1 cellular context compared by ENCODE assay signal in the genomic region with DNA sequence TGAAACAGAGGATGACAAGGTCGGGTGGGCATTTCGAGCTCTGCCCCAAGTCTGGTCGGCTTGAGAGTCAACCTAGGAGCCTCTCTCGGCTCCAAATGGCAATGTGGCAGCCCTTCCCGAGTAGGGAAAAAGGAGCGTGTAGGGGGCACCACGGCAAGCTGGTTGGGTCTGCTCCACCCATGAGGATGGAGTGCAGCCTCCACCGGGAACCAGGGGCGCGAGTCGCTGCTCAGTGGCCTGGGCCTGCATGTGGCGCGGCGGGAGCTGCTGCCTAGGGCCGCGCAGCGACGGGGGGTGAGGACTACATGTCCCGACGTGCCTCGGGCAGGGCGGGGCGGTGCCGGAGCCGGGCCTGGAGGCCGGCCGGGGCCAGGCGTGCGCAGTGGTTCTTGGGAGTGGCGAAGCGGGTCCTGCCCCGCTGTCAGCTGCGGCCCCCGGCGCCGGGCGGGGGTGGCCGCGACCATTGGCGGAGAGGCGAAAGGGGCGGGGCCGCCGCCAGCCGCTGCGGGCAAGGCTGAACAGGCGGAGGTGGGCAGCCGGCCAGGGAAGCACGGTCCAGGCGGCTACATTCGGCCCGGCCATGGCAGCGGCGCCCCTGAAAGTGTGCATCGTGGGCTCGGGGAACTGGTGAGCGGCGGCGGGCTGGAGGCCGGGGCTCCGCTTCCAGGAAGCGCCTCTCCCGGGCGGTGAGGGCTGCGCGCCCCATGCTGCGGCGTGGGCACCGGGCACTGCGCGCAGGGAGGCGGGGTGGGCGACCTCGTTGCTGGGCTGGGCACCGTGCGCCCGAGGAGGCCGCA.
A peak's percentile ranks its signal among the peaks of the same experiment; 100 is the strongest.
TF ChIP-seq lines count a peak whose summit lies in the region.

Gene GPD1L, plus strand, starts transcription at position 489 of the 797 bp plus-strand sequence. Its CDS starts 92 bp downstream, at position 581.

TF ChIP-seq in HepG2, 621 proteins besides CTCF, POLR2A, EP300 and RAD21 (continued from another document and continues in another):
- TF ChIP-seq SIN3A (IDR thresholded peaks at IDR 0.05; ENCODE audit: borderline replicate concordance, low read depth, low read length): 0 out of 2 replicates have a peak, but pooled peaks have one; percentile 26
- TF ChIP-seq, protein P1, sequence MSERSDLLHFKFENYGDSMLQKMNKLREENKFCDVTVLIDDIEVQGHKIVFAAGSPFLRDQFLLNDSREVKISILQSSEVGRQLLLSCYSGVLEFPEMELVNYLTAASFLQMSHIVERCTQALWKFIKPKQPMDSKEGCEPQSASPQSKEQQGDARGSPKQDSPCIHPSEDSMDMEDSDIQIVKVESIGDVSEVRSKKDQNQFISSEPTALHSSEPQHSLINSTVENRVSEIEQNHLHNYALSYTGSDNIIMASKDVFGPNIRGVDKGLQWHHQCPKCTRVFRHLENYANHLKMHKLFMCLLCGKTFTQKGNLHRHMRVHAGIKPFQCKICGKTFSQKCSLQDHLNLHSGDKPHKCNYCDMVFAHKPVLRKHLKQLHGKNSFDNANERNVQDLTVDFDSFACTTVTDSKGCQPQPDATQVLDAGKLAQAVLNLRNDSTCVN (CRISPR knock-in tag; IDR thresholded peaks at IDR 0.05; ENCODE audit: borderline replicate concordance): no peak
- TF ChIP-seq ZBTB7A (CRISPR knock-in tag; IDR thresholded peaks at IDR 0.05): no peak
- 0 out of 2 replicates have a peak, but pooled peaks have one; percentile 18 for TF ChIP-seq ZNF749 (CRISPR knock-in tag; IDR thresholded peaks at IDR 0.05; ENCODE audit: borderline replicate concordance)
- TF ChIP-seq, protein P2, sequence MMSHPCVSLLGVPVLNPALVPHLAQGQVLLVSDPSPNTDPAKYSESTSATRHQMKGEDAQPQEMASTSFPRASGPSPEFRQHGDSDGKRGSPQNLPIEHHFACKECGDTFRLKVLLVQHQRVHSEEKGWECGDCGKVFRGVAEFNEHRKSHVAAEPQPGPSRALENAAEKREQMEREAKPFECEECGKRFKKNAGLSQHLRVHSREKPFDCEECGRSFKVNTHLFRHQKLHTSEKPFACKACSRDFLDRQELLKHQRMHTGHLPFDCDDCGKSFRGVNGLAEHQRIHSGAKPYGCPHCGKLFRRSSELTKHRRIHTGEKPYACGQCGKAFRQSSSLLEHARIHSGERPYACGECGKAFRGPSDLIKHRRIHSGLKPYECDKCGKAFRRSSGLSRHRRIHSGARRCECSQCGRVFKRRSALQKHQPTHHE (CRISPR knock-in tag; IDR thresholded peaks at IDR 0.05; ENCODE audit: borderline replicate concordance): 0 out of 2 replicates have a peak, but pooled peaks have one; percentile 48
- TF ChIP-seq CHD2 (IDR thresholded peaks at IDR 0.05; ENCODE audit: low read depth, low read length): no peak
- TF ChIP-seq JUNB (CRISPR knock-in tag; IDR thresholded peaks at IDR 0.05; ENCODE audit: borderline replicate concordance): no peak
- peak; percentile 18; the same call in 1 of the 2 replicates for TF ChIP-seq STAG1 (CRISPR knock-in tag; IDR thresholded peaks at IDR 0.05)
- peak; percentile 77; the same call in 1 of the 2 replicates for TF ChIP-seq MXD4 (CRISPR knock-in tag; IDR thresholded peaks at IDR 0.05)
- no peak for TF ChIP-seq ZNF30 (CRISPR knock-in tag; IDR thresholded peaks at IDR 0.05)
- no peak for TF ChIP-seq PRMT3 (CRISPR knock-in tag; IDR thresholded peaks at IDR 0.05; ENCODE audit: borderline replicate concordance, low read depth)
- no peak for TF ChIP-seq REPIN1 (CRISPR knock-in tag; IDR thresholded peaks at IDR 0.05; ENCODE audit: borderline replicate concordance, low read depth)
- TF ChIP-seq, protein P3, sequence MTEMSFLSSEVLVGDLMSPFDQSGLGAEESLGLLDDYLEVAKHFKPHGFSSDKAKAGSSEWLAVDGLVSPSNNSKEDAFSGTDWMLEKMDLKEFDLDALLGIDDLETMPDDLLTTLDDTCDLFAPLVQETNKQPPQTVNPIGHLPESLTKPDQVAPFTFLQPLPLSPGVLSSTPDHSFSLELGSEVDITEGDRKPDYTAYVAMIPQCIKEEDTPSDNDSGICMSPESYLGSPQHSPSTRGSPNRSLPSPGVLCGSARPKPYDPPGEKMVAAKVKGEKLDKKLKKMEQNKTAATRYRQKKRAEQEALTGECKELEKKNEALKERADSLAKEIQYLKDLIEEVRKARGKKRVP (CRISPR knock-in tag; IDR thresholded peaks at IDR 0.05): no peak
- TF ChIP-seq, protein P4, sequence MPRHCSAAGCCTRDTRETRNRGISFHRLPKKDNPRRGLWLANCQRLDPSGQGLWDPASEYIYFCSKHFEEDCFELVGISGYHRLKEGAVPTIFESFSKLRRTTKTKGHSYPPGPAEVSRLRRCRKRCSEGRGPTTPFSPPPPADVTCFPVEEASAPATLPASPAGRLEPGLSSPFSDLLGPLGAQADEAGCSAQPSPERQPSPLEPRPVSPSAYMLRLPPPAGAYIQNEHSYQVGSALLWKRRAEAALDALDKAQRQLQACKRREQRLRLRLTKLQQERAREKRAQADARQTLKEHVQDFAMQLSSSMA (CRISPR knock-in tag; IDR thresholded peaks at IDR 0.05): 0 out of 2 replicates have a peak, but pooled peaks have one; percentile 33
- TF ChIP-seq ARHGAP35 (CRISPR knock-in tag; IDR thresholded peaks at IDR 0.05; ENCODE audit: borderline replicate concordance): no peak
- 0 out of 2 replicates have a peak, but pooled peaks have one; percentile 8 for TF ChIP-seq SALL2 (CRISPR knock-in tag; IDR thresholded peaks at IDR 0.05)
- TF ChIP-seq RAD51 (IDR thresholded peaks at IDR 0.05; ENCODE audit: borderline replicate concordance): no peak
- no peak for TF ChIP-seq CBX5 (CRISPR knock-in tag; IDR thresholded peaks at IDR 0.05; ENCODE audit: borderline replicate concordance)
- no peak for TF ChIP-seq ZNF253 (CRISPR knock-in tag; IDR thresholded peaks at IDR 0.05; ENCODE audit: borderline replicate concordance)
- no peak for TF ChIP-seq NCOA5 (CRISPR knock-in tag; IDR thresholded peaks at IDR 0.05)
- TF ChIP-seq, protein P5, sequence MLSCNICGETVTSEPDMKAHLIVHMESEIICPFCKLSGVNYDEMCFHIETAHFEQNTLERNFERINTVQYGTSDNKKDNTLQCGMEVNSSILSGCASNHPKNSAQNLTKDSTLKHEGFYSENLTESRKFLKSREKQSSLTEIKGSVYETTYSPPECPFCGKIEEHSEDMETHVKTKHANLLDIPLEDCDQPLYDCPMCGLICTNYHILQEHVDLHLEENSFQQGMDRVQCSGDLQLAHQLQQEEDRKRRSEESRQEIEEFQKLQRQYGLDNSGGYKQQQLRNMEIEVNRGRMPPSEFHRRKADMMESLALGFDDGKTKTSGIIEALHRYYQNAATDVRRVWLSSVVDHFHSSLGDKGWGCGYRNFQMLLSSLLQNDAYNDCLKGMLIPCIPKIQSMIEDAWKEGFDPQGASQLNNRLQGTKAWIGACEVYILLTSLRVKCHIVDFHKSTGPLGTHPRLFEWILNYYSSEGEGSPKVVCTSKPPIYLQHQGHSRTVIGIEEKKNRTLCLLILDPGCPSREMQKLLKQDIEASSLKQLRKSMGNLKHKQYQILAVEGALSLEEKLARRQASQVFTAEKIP (CRISPR knock-in tag; IDR thresholded peaks at IDR 0.05; ENCODE audit: borderline replicate concordance): no peak
- TF ChIP-seq ZNF678 (CRISPR knock-in tag; IDR thresholded peaks at IDR 0.05): no peak
- TF ChIP-seq E2F1 (CRISPR knock-in tag; IDR thresholded peaks at IDR 0.05): peak; percentile 76
- TF ChIP-seq NRL (CRISPR knock-in tag; IDR thresholded peaks at IDR 0.05; ENCODE audit: borderline replicate concordance): peak; percentile 58; the same call in 1 of the 2 replicates
- 0 out of 2 replicates have a peak, but pooled peaks have one; percentile 34 for TF ChIP-seq ZNF570 (CRISPR knock-in tag; IDR thresholded peaks at IDR 0.05; ENCODE audit: borderline replicate concordance)
- TF ChIP-seq BATF2 (CRISPR knock-in tag; IDR thresholded peaks at IDR 0.05): no peak
- peak; percentile 83; the same call in 1 of the 2 replicates for TF ChIP-seq MYC (CRISPR knock-in tag; IDR thresholded peaks at IDR 0.05; ENCODE audit: borderline replicate concordance)
- peak; percentile 84 for TF ChIP-seq ZSCAN31 (CRISPR knock-in tag; IDR thresholded peaks at IDR 0.05; ENCODE audit: low read depth)
- TF ChIP-seq SNAPC2 (CRISPR knock-in tag; IDR thresholded peaks at IDR 0.05): no peak
- TF ChIP-seq ZKSCAN1 (IDR thresholded peaks at IDR 0.05; ENCODE audit: low read length): no peak
- no peak for TF ChIP-seq ZNF670 (CRISPR knock-in tag; IDR thresholded peaks at IDR 0.05; ENCODE audit: borderline replicate concordance)
- no peak; the same call in 1 of the 2 replicates for TF ChIP-seq ZNF761 (CRISPR knock-in tag; conservative IDR thresholded peaks at IDR 0.05)
- TF ChIP-seq ZNF350 (CRISPR knock-in tag; IDR thresholded peaks at IDR 0.05; ENCODE audit: borderline replicate concordance, low read depth): no peak
- TF ChIP-seq KLF13 (CRISPR knock-in tag; IDR thresholded peaks at IDR 0.05): no peak
- TF ChIP-seq NR3C1 (CRISPR knock-in tag; IDR thresholded peaks at IDR 0.05): no peak
- TF ChIP-seq THYN1 (CRISPR knock-in tag; IDR thresholded peaks at IDR 0.05; ENCODE audit: borderline replicate concordance, low read depth): no peak
- TF ChIP-seq ZNF687 (CRISPR knock-in tag; IDR thresholded peaks at IDR 0.05): peak; percentile 89
- no peak; the same call in 1 of the 2 replicates for TF ChIP-seq TSC22D2 (CRISPR knock-in tag; IDR thresholded peaks at IDR 0.05; ENCODE audit: borderline replicate concordance)
- TF ChIP-seq CBX1 (IDR thresholded peaks at IDR 0.05; ENCODE audit: low read depth): no peak
- TF ChIP-seq HCFC1 (IDR thresholded peaks at IDR 0.05; ENCODE audit: low read depth, low read length): peak; percentile 90
- no peak for TF ChIP-seq ZNF224 (CRISPR knock-in tag; IDR thresholded peaks at IDR 0.05)
- TF ChIP-seq, protein P6, sequence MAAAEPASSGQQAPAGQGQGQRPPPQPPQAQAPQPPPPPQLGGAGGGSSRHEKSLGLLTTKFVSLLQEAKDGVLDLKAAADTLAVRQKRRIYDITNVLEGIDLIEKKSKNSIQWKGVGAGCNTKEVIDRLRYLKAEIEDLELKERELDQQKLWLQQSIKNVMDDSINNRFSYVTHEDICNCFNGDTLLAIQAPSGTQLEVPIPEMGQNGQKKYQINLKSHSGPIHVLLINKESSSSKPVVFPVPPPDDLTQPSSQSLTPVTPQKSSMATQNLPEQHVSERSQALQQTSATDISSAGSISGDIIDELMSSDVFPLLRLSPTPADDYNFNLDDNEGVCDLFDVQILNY (CRISPR knock-in tag; conservative IDR thresholded peaks at IDR 0.05): no peak; the same call in 1 of the 2 replicates
- TF ChIP-seq RFXAP (CRISPR knock-in tag; IDR thresholded peaks at IDR 0.05; ENCODE audit: borderline replicate concordance): peak; percentile 68; the same call in 1 of the 2 replicates
- TF ChIP-seq ZNF574 (CRISPR knock-in tag; IDR thresholded peaks at IDR 0.05): peak; percentile 88
- no peak for TF ChIP-seq ZNF790 (CRISPR knock-in tag; IDR thresholded peaks at IDR 0.05; ENCODE audit: borderline replicate concordance)
- TF ChIP-seq ZNF549 (CRISPR knock-in tag; IDR thresholded peaks at IDR 0.05): no peak
